ENCODE assay signal across 1 cellular context in the genomic region with DNA sequence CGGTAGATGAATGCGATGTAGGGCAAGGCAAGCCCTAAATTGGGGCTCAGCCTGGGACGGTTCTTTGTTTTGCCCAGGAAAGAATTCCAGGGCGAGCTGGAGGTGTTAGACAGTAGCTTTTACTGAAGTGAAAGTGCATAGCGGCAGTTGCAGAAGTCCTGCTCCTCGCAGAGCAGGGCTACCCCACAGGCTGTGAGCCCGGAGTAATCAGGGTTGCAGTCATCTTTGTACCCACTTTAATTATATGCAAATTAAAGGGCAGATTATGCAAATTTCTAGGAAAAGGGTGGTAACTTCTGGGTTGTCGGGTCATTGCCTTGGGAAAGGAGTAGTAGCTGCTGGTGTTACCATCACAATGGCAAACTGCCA.
TF ChIP-seq lines count a peak whose summit lies in the region.

No MANE protein-coding gene starts in this region.

TF ChIP-seq in GM12878, 131 proteins besides CTCF, POLR2A, EP300 and RAD21 (continued from another document):
- TF ChIP-seq TBL1XR1 (IDR thresholded peaks at IDR 0.05; ENCODE audit: low read depth, low read length) (0 out of 2 replicates have a peak, but pooled peaks have one; percentile 24), SPI1 (IDR thresholded peaks at IDR 0.05; ENCODE audit: borderline replicate concordance, insufficient read depth, low read depth, low read length) (peak; percentile 20; the same call in 1 of the 2 replicates), POLR2AphosphoS5 (IDR thresholded peaks at IDR 0.05; ENCODE audit: low read length) (peak; percentile 88), SMAD5 (IDR thresholded peaks at IDR 0.05; ENCODE audit: low read depth) (peak; percentile 54; the same call in 1 of the 2 replicates), POU2F2 (IDR thresholded peaks at IDR 0.05; ENCODE audit: borderline replicate concordance, low read depth, low read length) (peak; percentile 96)
TF ChIP-seq in GM12878: peak in this region for 6.
